17 cellular contexts compared by ENCODE assay signal in genomic region chr17:78046923-78047322, GRCh38.
DNase-seq lines count a peak whose midpoint lies in the region; ATAC-seq and TF ChIP-seq lines count a peak whose summit lies in the region.
"Had no signal": no experiment of that assay in that cellular context is flagged by ENCODE, and none has a peak within 500 bp of the region (broad histone marks: within the 10 kb centered on the region; RNA-seq: fewer than 3 reads in every experiment).

No MANE protein-coding gene starts in this region.

- POLR2A ChIA-PET in PC-9 (lab: Charles Lee; ENCODE audit: unreplicated experiment), result interaction anchor here (0.7 kb wide), 1 partner anchor 718 kb away, joined by 5 read pairs; no protein-coding TSS in a partner anchor

- BruUV-seq in PC-9 (replicated peaks; lab: Mats Ljungman, UMichigan), result no TSS peak

- H3K9me3 ChIP-seq in left ventricle myocardium inferior (replicated peaks) (no peaks in the 10 kb centered on the region), heart left ventricle (no peaks in the 10 kb centered on the region), PC-9 (ENCODE audit: insufficient read depth, low read depth) (no peaks in the 10 kb centered on the region)
- H3K9me3 ChIP-seq: A549 had no signal

- H4K20me1 ChIP-seq in PC-9 (ENCODE audit: insufficient read depth), result no peaks in the 10 kb centered on the region

- no peak for DNase-seq in left ventricle myocardium inferior
- DNase-seq in heart left ventricle, result no peak
- peak; percentile 23 for DNase-seq in NCI-H69 (lab: John Stamatoyannopoulos, UW)
- peak; percentile 61 for DNase-seq in cerebellum (ENCODE audit: low spot score)
- DNase-seq in dermis blood vessel endothelial cell, result no peak
- DNase-seq in PC-9, result no peak
- DNase-seq: DMS153, HFFc6, IMR-90, NCI-H146, NCI-H2081, NCI-H748 treated with DMSO at 0.1 percent for 48 hours had no signal

- ATAC-seq in heart left ventricle, result no peak
- ATAC-seq in HG02981 (IDR thresholded peaks at IDR 0.05; ENCODE audit: unreplicated experiment), result no peak
- no peak for ATAC-seq in GM21390 (IDR thresholded peaks at IDR 0.05; ENCODE audit: unreplicated experiment)
- ATAC-seq: A549, Panc1, Right ventricle myocardium inferior had no signal

- no peak overlapping the region for H2AFZ ChIP-seq in PC-9

- WGBS in heart left ventricle, 4 donors, result 58 to 69% (median 63%) methylated on average over 2 of the region's 2 CpGs

- H3K4me2 ChIP-seq in PC-9, result no peak overlapping the region
- H3K4me2 ChIP-seq: A549 had no signal

- CTCF ChIA-PET in PC-9 (lab: Charles Lee), result no interaction called here

- no peaks in the 10 kb centered on the region for H3K9me2 ChIP-seq in PC-9 (ENCODE audit: insufficient read depth)

- H3K4me1 ChIP-seq in left ventricle myocardium inferior, result peaks cover 61% of the 10 kb centered on the region
- peaks cover 0 to 41% (median 8%) of the 10 kb centered on the region in 12 donors for H3K4me1 ChIP-seq in heart left ventricle
- H3K4me1 ChIP-seq in PC-9 (replicated peaks; ENCODE audit: insufficient read depth), result no peaks in the 10 kb centered on the region

- H3K4me3 ChIP-seq in left ventricle myocardium inferior (no peak overlapping the region), heart left ventricle (no peak overlapping the region), PC-9 (no peak overlapping the region)
- H3K4me3 ChIP-seq: A549 had no signal

- peaks cover 28% of the 10 kb centered on the region for H3K36me3 ChIP-seq in left ventricle myocardium inferior
- H3K36me3 ChIP-seq in heart left ventricle, result peaks cover 9 to 41% (median 30%) of the 10 kb centered on the region in 9 donors
- no peaks in the 10 kb centered on the region for H3K36me3 ChIP-seq in PC-9 (ENCODE audit: low read depth)

- H3K79me2 ChIP-seq in PC-9 (ENCODE audit: low read depth), result no peaks in the 10 kb centered on the region

- no peak for TF ChIP-seq POLR2A in heart left ventricle (IDR thresholded peaks at IDR 0.05)

- no peaks in the 10 kb centered on the region for H3F3A ChIP-seq in PC-9 (ENCODE audit: insufficient read depth, low read depth)

- peak overlapping the region; percentile 41 for H3K27ac ChIP-seq in left ventricle myocardium inferior (replicated peaks)
- H3K27ac ChIP-seq in heart left ventricle, result no peak overlapping the region
- no peak overlapping the region for H3K27ac ChIP-seq in PC-9
- H3K27ac ChIP-seq: A549 had no signal

- intact Hi-C loops in left ventricle myocardium inferior (cut with micrococcal nuclease) (no loop called here), heart left ventricle (cut with DNase I) (no loop called here), PC-9 (cut with micrococcal nuclease; ENCODE audit: unreplicated experiment) (no loop called here)

- H3K27me3 ChIP-seq in left ventricle myocardium inferior (ENCODE audit: low read depth) (no peaks in the 10 kb centered on the region), heart left ventricle (no peaks in the 10 kb centered on the region), PC-9 (ENCODE audit: insufficient read depth, low read depth) (peaks cover 48% of the 10 kb centered on the region)

- TF ChIP-seq CTCF in left ventricle myocardium inferior (IDR thresholded peaks at IDR 0.05; ENCODE audit: borderline replicate concordance) (no peak), heart left ventricle (IDR thresholded peaks at IDR 0.05) (no peak), PC-9 (conservative IDR thresholded peaks at IDR 0.05) (no peak)

Comparison
In these comparisons a context has a peak if more than half of its experiments do, and no peak if none do; other contexts are left out.
1. DNase-seq: peak in NCI-H69 (single experiment) and cerebellum (single experiment); none in left ventricle myocardium inferior (single experiment), heart left ventricle (0 of 5), dermis blood vessel endothelial cell (single experiment) and PC-9 (0 of 2).